8 cellular contexts compared by ENCODE assay signal in the genomic region with DNA sequence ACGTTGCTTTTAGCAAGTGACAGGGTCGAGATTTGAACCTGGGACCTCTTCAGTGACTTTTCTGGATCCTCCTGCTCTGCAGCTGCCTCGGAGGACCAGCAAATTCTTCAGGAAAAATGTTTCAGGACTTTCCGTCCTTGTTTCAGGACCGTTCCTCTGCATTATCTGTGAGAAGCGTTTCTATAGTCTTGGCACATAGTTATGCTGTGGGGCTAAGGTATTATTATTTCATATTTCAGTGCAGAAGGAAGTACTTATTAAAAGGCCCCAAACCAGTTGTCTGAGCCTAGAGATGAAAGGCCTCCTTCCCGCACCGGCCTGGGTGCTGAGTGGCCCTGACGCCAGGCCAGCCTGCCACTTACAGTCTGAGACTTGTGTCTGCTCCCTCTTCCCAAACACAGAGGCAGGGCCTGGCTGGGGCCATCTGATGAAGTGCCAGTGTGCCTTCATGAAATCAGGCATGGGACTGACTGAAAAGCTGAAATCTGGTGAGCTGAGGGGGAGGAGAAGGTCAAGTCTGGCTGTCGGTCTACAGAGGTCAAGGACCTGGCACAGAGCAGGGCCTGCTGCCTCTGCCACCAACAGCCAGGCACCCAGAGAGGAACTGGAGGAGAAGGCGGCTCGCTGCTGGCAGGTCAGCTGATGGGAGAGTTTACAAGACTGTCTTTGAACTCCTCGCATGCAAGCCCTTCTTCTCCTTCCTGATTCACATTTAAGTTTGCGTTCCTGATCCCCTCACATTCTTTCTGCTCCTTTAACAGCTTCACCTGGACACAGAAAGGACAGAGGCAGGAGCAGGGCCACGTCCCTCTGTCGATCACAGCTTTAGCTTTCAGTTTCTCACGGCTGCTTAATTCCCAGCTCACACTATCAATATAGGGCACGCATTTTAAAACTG. TPM values are rescaled to one million over a fixed set of nuclear protein-coding genes. Genes with fewer than 3 reads are reported as not detected.
DNase-seq lines count a peak whose midpoint lies in the region; ATAC-seq, FAIRE-seq and TF ChIP-seq lines count a peak whose summit lies in the region.

No MANE protein-coding gene starts in this region.

- in situ Hi-C loops in GM13976 (cut with MboI; ENCODE audit: low sequenced_read_pairs, unreplicated experiment) (loop anchor here (25.0 kb wide), 1 partner anchor 707 kb away; no protein-coding TSS in a partner anchor), astrocyte of the cerebellum (cut with HindIII; ENCODE audit: low sequenced_read_pairs) (no loop called here), G401 (cut with HindIII; ENCODE audit: low sequenced_read_pairs) (no loop called here)

- ATAC-seq in GM21786 (IDR thresholded peaks at IDR 0.05; ENCODE audit: unreplicated experiment): peak; percentile 86
- ATAC-seq in stimulated activated naive CD8-positive, alpha-beta T cell treated with anti-CD3 and anti-CD28 coated beads, Interleukin-15, Interleukin-2, amounts not matched to agents 100 U/mL and 50 U/mL, for 24 hours: peak; percentile 69

- peak; percentile 46 for DNase-seq in GM13976 (ENCODE audit: low spot score)
- DNase-seq in NCI-H774 (lab: John Stamatoyannopoulos, UW): peak; percentile 13
- DNase-seq in astrocyte of the cerebellum (ENCODE audit: low read depth): no peak
- no peak for DNase-seq in kidney
- peak; percentile 28 for DNase-seq in stimulated activated naive CD8-positive, alpha-beta T cell treated with anti-CD3 and anti-CD28 coated beads, Interleukin-15, Interleukin-2, amounts not matched to agents 100 U/mL and 50 U/mL, for 24 hours
- no peak for DNase-seq in iPS-NIHi7 (ENCODE audit: extremely low spot score)
- no peak for DNase-seq in G401 (ENCODE audit: low spot score)

- H3K36me3 ChIP-seq in kidney (ENCODE audit: control insufficient read depth in 1 of 2, insufficient read depth in 2 of 2, low read length in 2 of 2): no peaks in the 10 kb centered on the region

- peak overlapping the region; percentile 44 to 81 for H3K9ac ChIP-seq in kidney (ENCODE audit: low read length in 2 of 2)

- peaks cover 0 to 15% of the 10 kb centered on the region in 2 donors for H3K4me1 ChIP-seq in kidney (ENCODE audit: control insufficient read depth in 1 of 2, insufficient read depth in 1 of 2, low read depth in 1 of 2, low read length in 2 of 2)

- FAIRE-seq in kidney (lab: Jason Lieb, UNC): no peak

- H3K4me3 ChIP-seq in astrocyte of the cerebellum (ENCODE audit: low read depth, low read length) (peak overlapping the region; percentile 21), kidney (ENCODE audit: low read length in 2 of 2) (peak overlapping the region; percentile 48 to 49)

- TF ChIP-seq CTCF in GM13976 (IDR thresholded peaks at IDR 0.05; ENCODE audit: borderline replicate concordance, control extremely low read depth, extremely low read depth, insufficient read depth, missing control alignments) (no peak), astrocyte of the cerebellum (IDR thresholded peaks at IDR 0.05; ENCODE audit: low read depth, low read length, missing control alignments) (no peak), kidney (IDR thresholded peaks at IDR 0.05; ENCODE audit: borderline replicate concordance, extremely low read depth, insufficient read depth) (no peak)

- intact Hi-C loops in kidney (cut with DNase I): no loop called here

- H3K27ac ChIP-seq in kidney (ENCODE audit: low read depth in 2 of 2, low read length in 2 of 2): peak overlapping the region; percentile 72 to 84

- H3K9me3 ChIP-seq in kidney (ENCODE audit: control insufficient read depth in 1 of 2, low read length in 2 of 2): no peaks in the 10 kb centered on the region

RNA-seq across cellular contexts. Expression of a gene that starts 8.9 kb away (rescaled TPM):
- 121 TPM for total RNA-seq in kidney
- 17.6 TPM for polyA plus RNA-seq in kidney (ENCODE audit: insufficient read depth, low read depth, low replicate concordance)
- 107 and 133 TPM in 2 replicates for total RNA-seq in G401 (2014; rRNA removed; shearing (Covaris generic))

Comparison
In these comparisons a context has a peak if more than half of its experiments do, and no peak if none do; other contexts are left out.
1. DNase-seq: peak in GM13976 (single experiment), NCI-H774 (single experiment) and stimulated activated naive CD8-positive, alpha-beta T cell treated with anti-CD3 and anti-CD28 coated beads, Interleukin-15, Interleukin-2, amounts not matched to agents 100 U/mL and 50 U/mL, for 24 hours (single experiment); none in astrocyte of the cerebellum (single experiment), kidney (single experiment), iPS-NIHi7 (single experiment) and G401 (single experiment).